In genomic region chr5:145511351-145511750, GRCh38 we compare ENCODE assay signal across 35 cellular contexts.
"Had no signal": no experiment of that assay in that cellular context is flagged by ENCODE, and none has a peak within 500 bp of the region (broad histone marks: within the 10 kb centered on the region; RNA-seq: fewer than 3 reads in every experiment).

No MANE protein-coding gene starts in this region.

- H3K27ac ChIP-seq: adrenal gland, breast epithelium, cardiac muscle cell, colonic mucosa, dorsolateral prefrontal cortex, heart left ventricle, WERI-Rb-1 had no signal

- DNase-seq: activated B cell treated with CpG ODN at 0.5 μM for 24 hours; activated CD4-positive, alpha-beta T cell treated with anti-CD3 and anti-CD28 coated beads for 48 hours; activated CD4-positive, alpha-beta T cell treated with anti-CD3 and anti-CD28 coated beads, Interleukin-2, amount 50 U/mL, for 1 hour; activated CD4-positive, alpha-beta T cell treated with anti-CD3 and anti-CD28 coated beads, Interleukin-2, amount 50 U/mL, for 48 hours; activated CD8-positive, alpha-beta memory T cell treated with anti-CD3 and anti-CD28 coated beads for 24 hours; activated CD8-positive, alpha-beta T cell treated with anti-CD3 and anti-CD28 coated beads for 36 hours; activated effector memory CD4-positive, alpha-beta T cell treated with anti-CD3 and anti-CD28 coated beads, Interleukin-2, amount 50 U/mL, for 16 hours; activated naive CD4-positive, alpha-beta T cell treated with anti-CD3 and anti-CD28 coated beads for 36 hours; activated naive CD8-positive, alpha-beta T cell treated with anti-CD3 and anti-CD28 coated beads for 36 hours; activated naive CD8-positive, alpha-beta T cell treated with anti-CD3 and anti-CD28 coated beads, Interleukin-2, amount 50 U/mL, for 24 hours; activated T-cell treated with anti-CD3 and anti-CD28 coated beads, Interleukin-2, amount 50 U/mL, for 1 hour; activated T-cell treated with anti-CD3 and anti-CD28 coated beads, Interleukin-2, amount 50 U/mL, for 48 hours; adrenal gland; amygdala; aorta; central memory CD4-positive, alpha-beta T cell; cerebellar nuclear complex; colonic mucosa; dorsolateral prefrontal cortex; effector memory CD4-positive, alpha-beta T cell; endodermal cell; heart left ventricle; T-helper 1 cell; T-helper 17 cell; T1000; WERI-Rb-1 had no signal

- H3K9me3 ChIP-seq: adrenal gland, colonic mucosa had no signal

- H3K4me3 Mint-ChIP-seq: activated B cell treated with CpG ODN at 0.5 μM for 24 hours; activated CD8-positive, alpha-beta T cell treated with anti-CD3 and anti-CD28 coated beads for 36 hours; activated naive CD4-positive, alpha-beta T cell treated with anti-CD3 and anti-CD28 coated beads for 36 hours; activated naive CD4-positive, alpha-beta T cell treated with anti-CD3 and anti-CD28 coated beads, Interleukin-2, amount 50 U/mL, for 24 hours; activated naive CD8-positive, alpha-beta T cell treated with anti-CD3 and anti-CD28 coated beads for 36 hours; activated naive CD8-positive, alpha-beta T cell treated with anti-CD3 and anti-CD28 coated beads, Interleukin-2, amount 50 U/mL, for 24 hours; activated T-helper 1 cell treated with anti-CD3 and anti-CD28 coated beads, Interleukin-12 subunit alpha, Interleukin-12 subunit beta, Interleukin-2, Interleukin-4 antibody, amounts not matched to agents 30 ng/mL and 10 ng/mL and 1 ng/mL, durations not matched to agents 14 hours and 24 hours and 36 hours; brain; dendritic cell treated with granulocyte-macrophage colony-stimulating factor and Interleukin-4, amounts not matched to agents 40 ng/mL and 50 ng/mL, for 4 days; endodermal cell; T-helper 17 cell; T-helper 2 cell treated with Interferon-gamma antibody and Interleukin-4, amounts not matched to agents 5 μg/mL and 100 μg/mL, for 36 hours had no signal

- H3K36me3 ChIP-seq: adrenal gland, breast epithelium, cardiac muscle cell, colonic mucosa, heart left ventricle, WERI-Rb-1 had no signal

- FAIRE-seq: frontal cortex had no signal

- H3K4me1 Mint-ChIP-seq: activated B cell treated with CpG ODN at 0.5 μM for 24 hours; activated naive CD4-positive, alpha-beta T cell treated with anti-CD3 and anti-CD28 coated beads, Interleukin-2, amount 50 U/mL, for 24 hours; activated naive CD8-positive, alpha-beta T cell treated with anti-CD3 and anti-CD28 coated beads for 36 hours; activated naive CD8-positive, alpha-beta T cell treated with anti-CD3 and anti-CD28 coated beads, Interleukin-2, amount 50 U/mL, for 24 hours; endodermal cell; T-helper 17 cell had no signal

- H3K27ac Mint-ChIP-seq: activated B cell treated with CpG ODN at 0.5 μM for 24 hours; activated CD8-positive, alpha-beta T cell treated with anti-CD3 and anti-CD28 coated beads for 36 hours; activated naive CD4-positive, alpha-beta T cell treated with anti-CD3 and anti-CD28 coated beads for 36 hours; activated naive CD4-positive, alpha-beta T cell treated with anti-CD3 and anti-CD28 coated beads, Interleukin-2, amount 50 U/mL, for 24 hours; activated naive CD8-positive, alpha-beta T cell treated with anti-CD3 and anti-CD28 coated beads for 36 hours; activated naive CD8-positive, alpha-beta T cell treated with anti-CD3 and anti-CD28 coated beads, Interleukin-2, amount 50 U/mL, for 24 hours; activated T-helper 1 cell treated with anti-CD3 and anti-CD28 coated beads, Interleukin-12 subunit alpha, Interleukin-12 subunit beta, Interleukin-2, Interleukin-4 antibody, amounts not matched to agents 30 ng/mL and 10 ng/mL and 1 ng/mL, durations not matched to agents 14 hours and 24 hours and 36 hours; activated T-helper 2 cell treated with anti-CD3 and anti-CD28 coated beads, Interferon-gamma antibody, Interleukin-2, Interleukin-4, amounts not matched to agents 10 μg/mL and 5 μg/mL and 100 μg/mL, durations not matched to agents 14 hours and 24 hours and 36 hours; dendritic cell treated with granulocyte-macrophage colony-stimulating factor and Interleukin-4, amounts not matched to agents 40 ng/mL and 50 ng/mL, for 4 days; endodermal cell; T-helper 17 cell; T-helper 2 cell treated with Interferon-gamma antibody and Interleukin-4, amounts not matched to agents 5 μg/mL and 100 μg/mL, for 36 hours had no signal

- H3K9me3 Mint-ChIP-seq: activated B cell treated with CpG ODN at 0.5 μM for 24 hours, endodermal cell had no signal

- H3K36me3 Mint-ChIP-seq: activated naive CD4-positive, alpha-beta T cell treated with anti-CD3 and anti-CD28 coated beads, Interleukin-2, amount 50 U/mL, for 24 hours; activated naive CD8-positive, alpha-beta T cell treated with anti-CD3 and anti-CD28 coated beads for 36 hours; brain had no signal

- H3K27me3 Mint-ChIP-seq: activated B cell treated with CpG ODN at 0.5 μM for 24 hours; activated CD8-positive, alpha-beta T cell treated with anti-CD3 and anti-CD28 coated beads for 36 hours; activated naive CD4-positive, alpha-beta T cell treated with anti-CD3 and anti-CD28 coated beads, Interleukin-2, amount 50 U/mL, for 24 hours; activated naive CD8-positive, alpha-beta T cell treated with anti-CD3 and anti-CD28 coated beads for 36 hours; activated naive CD8-positive, alpha-beta T cell treated with anti-CD3 and anti-CD28 coated beads, Interleukin-2, amount 50 U/mL, for 24 hours; brain; dendritic cell treated with granulocyte-macrophage colony-stimulating factor and Interleukin-4, amounts not matched to agents 40 ng/mL and 50 ng/mL, for 4 days; T-helper 17 cell had no signal

- H3K27me3 ChIP-seq: adrenal gland, breast epithelium, cardiac muscle cell, colonic mucosa, dorsolateral prefrontal cortex, heart left ventricle had no signal

- H3K4me3 ChIP-seq: adrenal gland, breast epithelium, cardiac muscle cell, colonic mucosa, dorsolateral prefrontal cortex, heart left ventricle had no signal

- H3K4me1 ChIP-seq: breast epithelium, colonic mucosa had no signal
